15 cellular contexts compared by ENCODE assay signal in genomic region chr6:135759831-135760230, GRCh38.
DNase-seq lines count a peak whose midpoint lies in the region; ATAC-seq, FAIRE-seq and TF ChIP-seq lines count a peak whose summit lies in the region.
"Had no signal": no experiment of that assay in that cellular context is flagged by ENCODE, and none has a peak within 500 bp of the region (broad histone marks: within the 10 kb centered on the region; RNA-seq: fewer than 3 reads in every experiment).

No MANE protein-coding gene starts in this region.

- H3K4me1 ChIP-seq in cardiac muscle cell (ENCODE audit: low read depth) = no peaks in the 10 kb centered on the region
- no peaks in the 10 kb centered on the region for H3K4me1 ChIP-seq in right cardiac atrium (ENCODE audit: control insufficient read depth, insufficient read depth, low read length)
- no peaks in the 10 kb centered on the region for H3K4me1 ChIP-seq in OCI-LY7 (ENCODE audit: insufficient read depth, low read length, poor library complexity, severe bottlenecking)
- H3K4me1 ChIP-seq in small intestine (ENCODE audit: control insufficient read depth in 2 of 2, insufficient read depth in 1 of 2, low read depth in 1 of 2, low read length in 1 of 2) = no peaks in the 10 kb centered on the region
- H3K4me1 ChIP-seq in uterus = no peaks in the 10 kb centered on the region
- H3K4me1 ChIP-seq: parathyroid adenoma had no signal

- BruUV-seq in OCI-LY7 (replicated peaks; lab: Mats Ljungman, UMichigan) = no TSS peak

- no peak overlapping the region for H3K4me3 ChIP-seq in cardiac muscle cell
- H3K4me3 ChIP-seq in right cardiac atrium (ENCODE audit: low read length) = no peak overlapping the region
- H3K4me3 ChIP-seq in OCI-LY7 (ENCODE audit: low read depth, low read length, poor library complexity, severe bottlenecking) = no peak overlapping the region
- no peak overlapping the region for H3K4me3 ChIP-seq in epithelial cell of esophagus (ENCODE audit: low read length)
- no peak overlapping the region for H3K4me3 ChIP-seq in small intestine (ENCODE audit: low read depth in 1 of 2, low read length in 2 of 2)
- no peak overlapping the region for H3K4me3 ChIP-seq in uterus

- no peaks in the 10 kb centered on the region for H3K9me2 ChIP-seq in OCI-LY7 (ENCODE audit: insufficient read depth, low read length)

- no peak for ATAC-seq in right cardiac atrium
- ATAC-seq: activated CD4-positive, CD25-positive, alpha-beta regulatory T cell treated with anti-CD3 and anti-CD28 coated beads, Interleukin-2, amount 50 U/mL, for 24 hours had no signal

- no peak for TF ChIP-seq POLR2A in uterus (IDR thresholded peaks at IDR 0.05)

- POLR2A ChIA-PET in OCI-LY7 (lab: Charles Lee) = interaction anchor here (0.7 kb wide), 1 partner anchor 368 kb away, joined by 3 read pairs; no protein-coding TSS in a partner anchor

- DNase-seq in cardiac muscle cell (ENCODE audit: low read depth in 1 of 2, low spot score in 1 of 2) (peak in 1 of 2 donors; percentile 44), right cardiac atrium (no peak), OCI-LY7 (ENCODE audit: low spot score) (peak; percentile 6), epithelial cell of esophagus (ENCODE audit: low read depth) (peak; percentile 24), small intestine (peak; percentile 2), A172 (ENCODE audit: low spot score) (no peak), uterus (no peak), NCI-H748 treated with DMSO at 0.1 percent for 48 hours (lab: John Stamatoyannopoulos, UW) (no peak)
- DNase-seq: hippocampal formation; midbrain; NCI-H1694; NCI-H82; stimulated activated CD4-positive, alpha-beta T cell treated with anti-CD3 and anti-CD28 coated beads, Interleukin-1b, Interleukin-23, amount 100 ng/mL, for 48 hours had no signal

- peak; percentile 36 for TF ChIP-seq CTCF in cardiac muscle cell (IDR thresholded peaks at IDR 0.05; ENCODE audit: low read depth, low read length)
- TF ChIP-seq CTCF in OCI-LY7 (conservative IDR thresholded peaks at IDR 0.05; ENCODE audit: low read length) = peak; percentile 51
- TF ChIP-seq CTCF in epithelial cell of esophagus (IDR thresholded peaks at IDR 0.05; ENCODE audit: insufficient read depth, low read depth, low read length, missing control alignments) = peak; percentile 13
- no peak for TF ChIP-seq CTCF in uterus (IDR thresholded peaks at IDR 0.05)

- H3K4me2 ChIP-seq in OCI-LY7 (ENCODE audit: low read length) = no peak overlapping the region

- no peak for FAIRE-seq in small intestine (lab: Jason Lieb, UNC)

- H2AFZ ChIP-seq in OCI-LY7 (ENCODE audit: low read length) = no peak overlapping the region
- H2AFZ ChIP-seq: parathyroid adenoma had no signal

- no peaks in the 10 kb centered on the region for H3K79me2 ChIP-seq in OCI-LY7 (ENCODE audit: insufficient read depth, low read depth, low read length)
- H3K79me2 ChIP-seq: parathyroid adenoma had no signal

- intact Hi-C loops in right cardiac atrium (cut with DNase I) = no loop called here
- intact Hi-C loops in OCI-LY7 (cut with micrococcal nuclease; ENCODE audit: unreplicated experiment) = loop anchor here (10.0 kb wide), 1 partner anchor 305 kb away; no protein-coding TSS in a partner anchor
- intact Hi-C loops in uterus (cut with DNase I; ENCODE audit: low total_unique reads) = no loop called here

- H4K20me1 ChIP-seq in OCI-LY7 (ENCODE audit: insufficient read depth, low read length) = no peaks in the 10 kb centered on the region

- CTCF ChIA-PET in OCI-LY7 (lab: Charles Lee; ENCODE audit: unreplicated experiment) = no interaction called here

- no peaks in the 10 kb centered on the region for H3K36me3 ChIP-seq in cardiac muscle cell
- no peaks in the 10 kb centered on the region for H3K36me3 ChIP-seq in OCI-LY7 (ENCODE audit: insufficient read depth, low read length)
- no peaks in the 10 kb centered on the region for H3K36me3 ChIP-seq in small intestine (ENCODE audit: control insufficient read depth in 2 of 2, insufficient read depth in 2 of 2, low read length in 2 of 2)
- no peaks in the 10 kb centered on the region for H3K36me3 ChIP-seq in uterus

- no peaks in the 10 kb centered on the region for H3K9me3 ChIP-seq in cardiac muscle cell (ENCODE audit: low read depth)
- H3K9me3 ChIP-seq in right cardiac atrium (ENCODE audit: control insufficient read depth, low read length) = no peaks in the 10 kb centered on the region
- no peaks in the 10 kb centered on the region for H3K9me3 ChIP-seq in OCI-LY7 (ENCODE audit: low read length)
- no peaks in the 10 kb centered on the region for H3K9me3 ChIP-seq in small intestine (ENCODE audit: control insufficient read depth, low read depth)
- H3K9me3 ChIP-seq in uterus = no peaks in the 10 kb centered on the region

- 57% methylated on average over 5 of the region's 5 CpGs for WGBS in right cardiac atrium
- WGBS in small intestine, 3 donors = 78 to 87% (median 84%) methylated on average over 5 of the region's 5 CpGs

- H3K27me3 ChIP-seq in cardiac muscle cell (no peaks in the 10 kb centered on the region), right cardiac atrium (ENCODE audit: control insufficient read depth, insufficient read depth) (no peaks in the 10 kb centered on the region), small intestine (ENCODE audit: control insufficient read depth in 2 of 2, insufficient read depth in 2 of 2, low read length in 2 of 2) (no peaks in the 10 kb centered on the region), uterus (no peaks in the 10 kb centered on the region)

- H3K27ac ChIP-seq in cardiac muscle cell (no peak overlapping the region), right cardiac atrium (ENCODE audit: low read length) (no peak overlapping the region), OCI-LY7 (ENCODE audit: low read depth, low read length, poor library complexity, severe bottlenecking) (no peak overlapping the region), small intestine (ENCODE audit: low read depth in 1 of 2, low read length in 1 of 2) (no peak overlapping the region), uterus (no peak overlapping the region)
- H3K27ac ChIP-seq: parathyroid adenoma had no signal

Comparison
In these comparisons a context has a peak if more than half of its experiments do, and no peak if none do; other contexts are left out.
1. DNase-seq: peak in OCI-LY7 (single experiment), epithelial cell of esophagus (single experiment) and small intestine (single experiment); none in right cardiac atrium (0 of 3), A172 (single experiment), uterus (0 of 2) and NCI-H748 treated with DMSO at 0.1 percent for 48 hours (single experiment).
2. CTCF ChIP-seq: peak in cardiac muscle cell (single experiment), OCI-LY7 (single experiment) and epithelial cell of esophagus (single experiment); none in uterus (0 of 4).